2 cellular contexts compared by ENCODE assay signal in genomic region chr7:77105904-77106303, GRCh38. TPM values are rescaled to one million over a fixed set of nuclear protein-coding genes. Genes with fewer than 3 reads are reported as not detected.
"Had no signal": no experiment of that assay in that cellular context is flagged by ENCODE, and none has a peak within 500 bp of the region (broad histone marks: within the 10 kb centered on the region; RNA-seq: fewer than 3 reads in every experiment).

No MANE protein-coding gene starts in this region.

RNA-seq across cellular contexts. Expression of gene SPDYE18, which starts 43.5 kb away (rescaled TPM):
- total RNA-seq: skeletal muscle tissue had no signal
- polyA plus RNA-seq: naive thymus-derived CD4-positive, alpha-beta T cell had no signal
